21 cellular contexts compared by ENCODE assay signal in genomic region chrX:47212381-47213293, GRCh38. TPM values are rescaled to one million over a fixed set of nuclear protein-coding genes. Genes with fewer than 3 reads are reported as not detected.
DNase-seq lines count a peak whose midpoint lies in the region; TF ChIP-seq lines count a peak whose summit lies in the region.
"Had no signal": no experiment of that assay in that cellular context is flagged by ENCODE, and none has a peak within 500 bp of the region (broad histone marks: within the 10 kb centered on the region; RNA-seq: fewer than 3 reads in every experiment).

No MANE protein-coding gene starts in this region.

- no peaks in the 10 kb centered on the region for H3K27me3 Mint-ChIP-seq in chondrocyte (ENCODE audit: low read depth)
- H3K27me3 Mint-ChIP-seq in HFFc6 (ENCODE audit: insufficient read depth): peaks cover 5% of the 10 kb centered on the region

- intact Hi-C loops in sigmoid colon (cut with DNase I): no loop called here
- intact Hi-C loops in left ventricle myocardium inferior (cut with micrococcal nuclease): no loop called here

- peaks cover 0 to 18% (median 9%) of the 10 kb centered on the region in 4 donors for H3K4me1 ChIP-seq in sigmoid colon
- H3K4me1 ChIP-seq in left ventricle myocardium inferior: peaks cover 23% of the 10 kb centered on the region
- H3K4me1 ChIP-seq: Caco-2 had no signal

- H3K9me3 Mint-ChIP-seq in chondrocyte (ENCODE audit: low read depth): no peaks in the 10 kb centered on the region
- no peaks in the 10 kb centered on the region for H3K9me3 Mint-ChIP-seq in HFFc6

- H3K36me3 Mint-ChIP-seq in chondrocyte (ENCODE audit: low read depth) (peaks cover 64% of the 10 kb centered on the region), HFFc6 (ENCODE audit: low read depth) (peaks cover 21% of the 10 kb centered on the region; the same call in 1 of the 2 replicates)

- TF ChIP-seq EP300 in sigmoid colon (IDR thresholded peaks at IDR 0.05): no peak

- H3K27ac ChIP-seq in RWPE1 (peak overlapping the region; percentile 42), sigmoid colon (no peak overlapping the region), left ventricle myocardium inferior (replicated peaks) (no peak overlapping the region)
- H3K27ac ChIP-seq: ascending aorta, BLaER1, skin epidermis, thoracic aorta, vagina had no signal

- no peak for TF ChIP-seq CTCF in RWPE1 (conservative IDR thresholded peaks at IDR 0.05; ENCODE audit: low read depth)
- TF ChIP-seq CTCF in chondrocyte (IDR thresholded peaks at IDR 0.05): no peak
- no peak for TF ChIP-seq CTCF in sigmoid colon (IDR thresholded peaks at IDR 0.05)
- no peak for TF ChIP-seq CTCF in left ventricle myocardium inferior (IDR thresholded peaks at IDR 0.05; ENCODE audit: borderline replicate concordance)
- TF ChIP-seq CTCF in HFFc6 (IDR thresholded peaks at IDR 0.05): no peak

- no peak overlapping the region for H3K4me3 ChIP-seq in sigmoid colon
- H3K4me3 ChIP-seq in left ventricle myocardium inferior: no peak overlapping the region
- H3K4me3 ChIP-seq: ascending aorta, BLaER1, dorsolateral prefrontal cortex, skin epidermis, thoracic aorta, vagina had no signal

- TF ChIP-seq POLR2A in sigmoid colon (IDR thresholded peaks at IDR 0.05): no peak

- H3K27ac Mint-ChIP-seq in chondrocyte (ENCODE audit: unreplicated experiment) (peak overlapping the region; percentile 80), HFFc6 (no peak overlapping the region; the same call in 1 of the 2 replicates)

- 91 to 95% methylated on average over 12 of the region's 12 CpGs for WGBS in sigmoid colon, 2 donors

- CTCF ChIA-PET in RWPE1 (lab: Yijun Ruan, JAX): no interaction called here

- H3K36me3 ChIP-seq in sigmoid colon: peaks cover 44 to 86% (median 70%) of the 10 kb centered on the region in 4 donors
- H3K36me3 ChIP-seq in left ventricle myocardium inferior: peaks cover 66% of the 10 kb centered on the region

- no peak overlapping the region for H3K4me3 Mint-ChIP-seq in chondrocyte (ENCODE audit: unreplicated experiment)
- no peak overlapping the region for H3K4me3 Mint-ChIP-seq in HFFc6

- DNase-seq in activated effector memory CD4-positive, alpha-beta T cell treated with anti-CD3 and anti-CD28 coated beads, Interleukin-2, amount 50 U/mL, for 16 hours: peak; percentile 24
- no peak for DNase-seq in activated effector memory CD4-positive, alpha-beta T cell treated with Interleukin-2 at 50 U/mL for 16 hours
- DNase-seq in RWPE1 (ENCODE audit: low spot score) (no peak), chondrocyte (ENCODE audit: low spot score) (peak; percentile 72), sigmoid colon (peak; percentile 44), left ventricle myocardium inferior (no peak), HFFc6 (no peak)
- DNase-seq in effector CD4-positive, alpha-beta T cell: no peak
- DNase-seq: Caco-2; DMS79 treated with DMSO at 0.1 percent for 48 hours; mammary epithelial cell; MV-4-11; NCI-H2171; NCI-H510A treated with DMSO at 0.1 percent for 48 hours; stimulated activated CD4-positive, alpha-beta T cell treated with anti-CD3 and anti-CD28 coated beads, Interleukin-2, amount 100 ng/mL, for 24 hours had no signal

- no peaks in the 10 kb centered on the region for H3K9me3 ChIP-seq in sigmoid colon
- H3K9me3 ChIP-seq in left ventricle myocardium inferior (replicated peaks): no peaks in the 10 kb centered on the region
- H3K9me3 ChIP-seq: ascending aorta, BLaER1, Caco-2, thoracic aorta, vagina had no signal

- H3K4me1 Mint-ChIP-seq in chondrocyte (ENCODE audit: low read depth) (peaks cover 35% of the 10 kb centered on the region), HFFc6 (ENCODE audit: low read depth) (peaks cover 20% of the 10 kb centered on the region)

- POLR2A ChIA-PET in RWPE1 (lab: Yijun Ruan, JAX; ENCODE audit: low non-redundant PET): no interaction called here

- H3K27me3 ChIP-seq in sigmoid colon (no peaks in the 10 kb centered on the region), left ventricle myocardium inferior (ENCODE audit: low read depth) (no peaks in the 10 kb centered on the region)
- H3K27me3 ChIP-seq: ascending aorta, dorsolateral prefrontal cortex, vagina had no signal

RNA-seq across cellular contexts. Expression of gene CDK16, which starts 5.8 kb away (rescaled TPM):
- 172 to 183 TPM (median 179 TPM) in 3 replicates for total RNA-seq in chondrocyte
- 10 to 100 TPM; 43.8 to 55.9 (median 45.6) TPM for total RNA-seq in sigmoid colon
- 10 to 100 TPM; 35.4 to 64.6 (median 46.5) TPM for polyA plus RNA-seq in sigmoid colon
- 120 TPM for total RNA-seq in left ventricle myocardium inferior
- 100 to 1,000 TPM; 106 to 128 (median 114) TPM for total RNA-seq in HFFc6 (2021; fragmentation: NEBNext Ultra II Directional; extraction: Animal tissue kit (Norgen Biotek cat#: 25700))

RNA-seq across cellular contexts. Expression of gene UBA1, which starts 19.0 kb away (rescaled TPM):
- total RNA-seq in chondrocyte: 299 to 312 TPM (median 311 TPM) in 3 replicates
- total RNA-seq in sigmoid colon: 100 to 1,000 TPM in 1 of 4 donors, 10 to 100 TPM in 3; 74.9 to 112 (median 80.7) TPM
- polyA plus RNA-seq in sigmoid colon: 100 to 1,000 TPM in 1 of 3 donors, 10 to 100 TPM in 2; 72.7 to 126 (median 84.2) TPM
- 99.8 TPM for total RNA-seq in left ventricle myocardium inferior
- 100 to 1,000 TPM; 268 to 291 (median 282) TPM for total RNA-seq in HFFc6 (2021; fragmentation: NEBNext Ultra II Directional; extraction: Animal tissue kit (Norgen Biotek cat#: 25700))

RNA-seq across cellular contexts. Expression of gene USP11, which starts 20.2 kb away (rescaled TPM):
- total RNA-seq in chondrocyte: 151 to 189 TPM (median 157 TPM) in 3 replicates
- total RNA-seq in sigmoid colon: 10 to 100 TPM; 18.9 to 37.7 (median 35.3) TPM
- 10 to 100 TPM in 1 of 3 donors, 1 to 10 TPM in 2; 4.9 to 21.8 (median 6.6) TPM for polyA plus RNA-seq in sigmoid colon
- total RNA-seq in left ventricle myocardium inferior: 42.2 TPM
- 10 to 100 TPM; 55.2 to 68.7 (median 62.8) TPM for total RNA-seq in HFFc6 (2021; fragmentation: NEBNext Ultra II Directional; extraction: Animal tissue kit (Norgen Biotek cat#: 25700))

Comparison
In these comparisons a context has a peak if more than half of its experiments do, and no peak if none do; other contexts are left out.
1. DNase-seq: peak in activated effector memory CD4-positive, alpha-beta T cell treated with anti-CD3 and anti-CD28 coated beads, Interleukin-2, amount 50 U/mL, for 16 hours (single experiment), chondrocyte (single experiment) and sigmoid colon (single experiment); none in activated effector memory CD4-positive, alpha-beta T cell treated with Interleukin-2 at 50 U/mL for 16 hours (single experiment), RWPE1 (single experiment), left ventricle myocardium inferior (single experiment), effector CD4-positive, alpha-beta T cell (single experiment) and HFFc6 (single experiment).